In the genomic region with DNA sequence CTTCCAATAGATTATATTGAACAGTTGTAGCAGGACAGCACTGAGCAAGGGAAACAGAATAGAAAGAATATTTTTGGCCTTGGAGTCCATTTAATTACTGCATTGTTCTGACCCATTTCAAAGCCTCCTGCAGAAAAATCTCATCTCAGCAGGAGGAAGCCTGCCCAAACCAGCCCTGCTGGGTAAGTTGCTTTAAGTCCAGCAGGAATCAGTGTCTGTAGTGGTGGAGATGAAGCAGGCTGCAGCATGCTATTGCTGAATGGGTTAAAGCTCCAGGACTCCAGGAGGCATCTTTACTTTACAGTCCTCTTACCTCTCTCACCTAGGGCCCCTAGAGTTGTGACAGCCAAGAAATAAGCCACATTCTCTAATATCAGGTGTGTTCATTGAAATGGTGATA, we compare ENCODE assay signal across 1 cellular context.
TF ChIP-seq lines count a peak whose summit lies in the region.

No MANE protein-coding gene starts in this region.

TF ChIP-seq in IMR-90, 13 proteins besides CTCF, POLR2A, EP300 and RAD21 (continued from another document):
- TF ChIP-seq ELK1 (IDR thresholded peaks at IDR 0.05; ENCODE audit: borderline replicate concordance, low read depth, low read length) (no peak), MAZ (IDR thresholded peaks at IDR 0.05; ENCODE audit: borderline replicate concordance, low read depth, low read length) (no peak), MXI1 (IDR thresholded peaks at IDR 0.05; ENCODE audit: borderline replicate concordance, low read depth, low read length) (no peak), NFE2L2 (IDR thresholded peaks at IDR 0.05; ENCODE audit: low read depth, low read length) (no peak), RCOR1 (IDR thresholded peaks at IDR 0.05; ENCODE audit: insufficient replicate concordance, low read length) (no peak)
